25 cellular contexts compared by ENCODE assay signal in genomic region chr3:110783541-110783940, GRCh38.
"Had no signal": no experiment of that assay in that cellular context is flagged by ENCODE, and none has a peak within 500 bp of the region (broad histone marks: within the 10 kb centered on the region; RNA-seq: fewer than 3 reads in every experiment).

No MANE protein-coding gene starts in this region.

- H3K4me1 ChIP-seq: breast epithelium, Peyer's patch, SJSA1 had no signal

- ATAC-seq: activated CD4-positive, CD25-positive, alpha-beta regulatory T cell treated with anti-CD3 and anti-CD28 coated beads, Interleukin-2, amount 50 U/mL, for 24 hours; activated CD8-positive, alpha-beta T cell treated with anti-CD3 and anti-CD28 coated beads, Interleukin-2, amount 10 ng/mL, durations not matched to agents 7 days and 5 days had no signal

- H3K4me1 Mint-ChIP-seq: activated naive CD4-positive, alpha-beta T cell treated with anti-CD3 and anti-CD28 coated beads, Interleukin-2, amount 50 U/mL, for 24 hours had no signal

- H3K27me3 ChIP-seq: breast epithelium, Peyer's patch, SJSA1 had no signal

- H3K4me3 Mint-ChIP-seq: activated CD8-positive, alpha-beta T cell treated with anti-CD3 and anti-CD28 coated beads, Interleukin-2, amount 10 ng/mL, durations not matched to agents 7 days and 5 days; activated naive CD4-positive, alpha-beta T cell treated with anti-CD3 and anti-CD28 coated beads, Interleukin-2, amount 50 U/mL, for 24 hours; T-helper 1 cell treated with Interleukin-12 subunit alpha and Interleukin-12 subunit beta and Interleukin-4 antibody, amounts not matched to agents 30 μg/mL and 1 μg/mL, for 36 hours had no signal

- H3K9me3 Mint-ChIP-seq: T-helper 1 cell treated with Interleukin-12 subunit alpha and Interleukin-12 subunit beta and Interleukin-4 antibody, amounts not matched to agents 30 μg/mL and 1 μg/mL, for 36 hours had no signal

- H3K27ac ChIP-seq: breast epithelium, Peyer's patch, RWPE1, SJSA1 had no signal

- H3K36me3 ChIP-seq: breast epithelium, Peyer's patch, SJSA1 had no signal

- H3K36me3 Mint-ChIP-seq: activated naive CD4-positive, alpha-beta T cell treated with anti-CD3 and anti-CD28 coated beads, Interleukin-2, amount 50 U/mL, for 24 hours had no signal

- H3K27ac Mint-ChIP-seq: activated CD8-positive, alpha-beta T cell treated with anti-CD3 and anti-CD28 coated beads, Interleukin-2, amount 10 ng/mL, durations not matched to agents 7 days and 5 days; activated naive CD4-positive, alpha-beta T cell treated with anti-CD3 and anti-CD28 coated beads, Interleukin-2, amount 50 U/mL, for 24 hours; T-helper 1 cell treated with Interleukin-12 subunit alpha and Interleukin-12 subunit beta and Interleukin-4 antibody, amounts not matched to agents 30 μg/mL and 1 μg/mL, for 36 hours had no signal

- H3K27me3 Mint-ChIP-seq: activated naive CD4-positive, alpha-beta T cell treated with anti-CD3 and anti-CD28 coated beads, Interleukin-2, amount 50 U/mL, for 24 hours had no signal

- H3K4me3 ChIP-seq: breast epithelium, Peyer's patch, SJSA1 had no signal

- DNase-seq: activated CD4-positive, alpha-beta T cell treated with anti-CD3 and anti-CD28 coated beads for 4 hours; activated CD8-positive, alpha-beta memory T cell treated with anti-CD3 and anti-CD28 coated beads, Interleukin-2, amount 50 U/mL, for 48 hours; activated CD8-positive, alpha-beta T cell treated with anti-CD3 and anti-CD28 coated beads, Interleukin-2, amount 10 ng/mL, durations not matched to agents 7 days and 5 days; activated effector memory CD4-positive, alpha-beta T cell treated with Interleukin-2 at 50 U/mL for 16 hours; activated naive CD4-positive, alpha-beta T cell; activated T-cell treated with anti-CD3 and anti-CD28 coated beads, Interleukin-2, amount 50 U/mL, for 1 hour; aorta; central memory CD4-positive, alpha-beta T cell; Karpas-422; MM.1S; NCI-H1105; NCI-H1436; NCI-H187; NCI-H2081; NCI-H510A treated with DMSO at 0.1 percent for 48 hours; NCI-H69; NK-92 treated with Interleukin-12 subunit alpha and Interleukin-12 subunit beta, amount 100 ng/mL, for 24 hours; Peyer's patch; Right ventricle myocardium superior had no signal

- H3K9me3 ChIP-seq: breast epithelium, Peyer's patch, SJSA1 had no signal
